In genomic region chr12:57448669-57449068, GRCh38 we compare ENCODE assay signal across 1 cellular context.
A peak's percentile ranks its signal among the peaks of the same experiment; 100 is the strongest.
TF ChIP-seq lines count a peak whose summit lies in the region.

No MANE protein-coding gene starts in this region.

TF ChIP-seq in HepG2, 621 proteins besides CTCF, POLR2A, EP300 and RAD21:
- no peak for TF ChIP-seq TFAP4 (IDR thresholded peaks at IDR 0.05; ENCODE audit: borderline replicate concordance, low read depth)
- peak; percentile 73; the same call in 1 of the 2 replicates for TF ChIP-seq ZNF564 (CRISPR knock-in tag; IDR thresholded peaks at IDR 0.05)
